ENCODE assay signal across 7 cellular contexts in the genomic region with DNA sequence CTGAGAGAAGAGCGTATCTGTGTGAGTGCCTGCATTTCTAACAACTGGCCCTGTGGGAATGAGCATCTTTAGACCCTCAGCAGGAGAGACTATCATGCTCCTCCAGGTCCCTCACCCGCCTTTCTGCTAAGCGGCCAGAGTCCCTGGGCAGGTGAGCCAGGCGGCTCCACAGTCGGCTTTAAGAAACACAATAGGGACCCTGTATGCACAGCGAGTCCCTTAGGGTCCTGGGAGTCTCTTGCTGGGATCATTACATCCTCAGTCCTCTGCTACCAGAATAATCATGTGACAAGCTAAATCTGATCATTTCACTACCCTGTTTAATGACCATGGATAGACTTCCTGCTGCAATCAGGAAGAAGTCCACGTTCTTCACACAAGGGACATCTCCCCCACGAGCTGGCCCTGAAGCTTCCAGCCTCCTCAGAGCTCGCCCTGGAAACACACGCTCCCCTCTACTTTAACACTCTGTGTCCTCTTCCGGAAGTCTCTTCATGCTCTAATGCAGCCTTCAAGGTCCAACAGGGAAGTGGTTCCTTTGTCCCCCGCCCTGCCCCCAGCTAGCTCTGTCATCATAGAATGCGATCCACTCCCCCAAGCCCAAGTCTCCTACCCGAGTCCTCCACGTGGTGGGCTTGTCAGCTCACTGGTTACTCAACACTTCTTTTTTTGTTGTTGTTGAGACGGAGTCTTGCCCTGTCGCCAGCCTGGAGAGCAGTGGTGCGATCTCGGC.
DNase-seq lines count a peak whose midpoint lies in the region; ATAC-seq and TF ChIP-seq lines count a peak whose summit lies in the region.

No MANE protein-coding gene starts in this region.

- TF ChIP-seq CTCF in MM.1S (IDR thresholded peaks at IDR 0.05; ENCODE audit: low read length), result no peak

- no peaks in the 10 kb centered on the region for H3F3A ChIP-seq in MM.1S (ENCODE audit: insufficient read depth, low read length)

- DNase-seq in KBM-7 (peak; percentile 93), head of caudate nucleus (peak in 27 of 42 donors; percentile 45 to 81 (median 62)), substantia nigra (lab: John Stamatoyannopoulos, UW) (peak in 30 of 49 donors; percentile 17 to 69 (median 35)), NCI-H1436 treated with DMSO at 0.1 percent for 48 hours (lab: John Stamatoyannopoulos, UW) (no peak), MM.1S (no peak)
- no peak for DNase-seq in stimulated activated CD4-positive, alpha-beta T cell treated with anti-CD3 and anti-CD28 coated beads, Interleukin-1b, Interleukin-23, amount 100 ng/mL, for 48 hours

- no peak overlapping the region for H3K4me2 ChIP-seq in MM.1S (ENCODE audit: low read depth, low read length)

- no peak overlapping the region for H3K4me3 ChIP-seq in MM.1S (ENCODE audit: low read length)

- no peaks in the 10 kb centered on the region for H3K9me3 ChIP-seq in MM.1S (replicated peaks; ENCODE audit: insufficient read depth, low read length)

- no peaks in the 10 kb centered on the region for H3K79me2 ChIP-seq in MM.1S (ENCODE audit: low read length)

- no peak overlapping the region for H2AFZ ChIP-seq in MM.1S (ENCODE audit: low read length)

- no peak overlapping the region for H3K27ac ChIP-seq in substantia nigra (ENCODE audit: low read depth, low read length, poor library complexity, severe bottlenecking)
- no peak overlapping the region for H3K27ac ChIP-seq in MM.1S (ENCODE audit: low read length)

- no peaks in the 10 kb centered on the region for H3K4me1 ChIP-seq in MM.1S (ENCODE audit: low read length)

- H3K27me3 ChIP-seq in MM.1S (replicated peaks; ENCODE audit: insufficient read depth, low read length), result no peaks in the 10 kb centered on the region

- H4K20me1 ChIP-seq in MM.1S (ENCODE audit: insufficient read depth, low read length), result no peaks in the 10 kb centered on the region

- H3K9ac ChIP-seq in MM.1S (ENCODE audit: low read length), result no peak overlapping the region

- intact Hi-C loops in head of caudate nucleus (cut with DNase I), result loop anchor here (5.0 kb wide), 1 partner anchor 188 kb away; no protein-coding TSS in a partner anchor

- ATAC-seq in GM21360 (IDR thresholded peaks at IDR 0.05; ENCODE audit: unreplicated experiment), result peak; percentile 55

- H3K9me2 ChIP-seq in MM.1S (replicated peaks; ENCODE audit: insufficient read depth, low read length), result no peaks in the 10 kb centered on the region

- no peaks in the 10 kb centered on the region for H3K36me3 ChIP-seq in MM.1S (replicated peaks; ENCODE audit: insufficient read depth, low read length)

- in situ Hi-C loops in KBM-7 (cut with MboI; ENCODE audit: low pct_unique_long_range_greater_than_20kb, low sequenced_read_pairs), result no loop called here

Comparison
In these comparisons a context has a peak if more than half of its experiments do, and no peak if none do; other contexts are left out.
1. DNase-seq: peak in KBM-7 (single experiment), head of caudate nucleus (27 of 42) and substantia nigra (30 of 49); none in NCI-H1436 treated with DMSO at 0.1 percent for 48 hours (single experiment), stimulated activated CD4-positive, alpha-beta T cell treated with anti-CD3 and anti-CD28 coated beads, Interleukin-1b, Interleukin-23, amount 100 ng/mL, for 48 hours (single experiment) and MM.1S (single experiment).